15 cellular contexts compared by ENCODE assay signal in the genomic region with DNA sequence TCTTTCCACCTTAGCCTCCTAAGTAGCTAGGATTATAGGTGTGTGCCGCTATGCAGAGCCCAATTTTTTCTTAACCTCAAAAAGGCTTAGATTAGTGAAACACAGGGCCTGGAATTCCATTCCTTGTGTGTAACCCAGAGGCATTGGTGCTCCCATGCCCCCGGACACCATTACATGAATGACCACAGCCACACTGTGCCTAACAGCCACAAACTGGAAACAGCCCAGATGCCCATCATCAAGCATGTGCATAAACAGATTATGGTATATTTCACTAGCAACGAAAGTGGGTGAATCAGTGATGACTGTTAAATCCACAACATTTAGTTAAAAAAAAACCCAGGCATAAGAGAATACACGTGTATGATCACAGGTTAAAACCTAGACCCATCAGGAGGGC. TPM values are rescaled to one million over a fixed set of nuclear protein-coding genes. Genes with fewer than 3 reads are reported as not detected.
DNase-seq lines count a peak whose midpoint lies in the region; ATAC-seq and TF ChIP-seq lines count a peak whose summit lies in the region.
"Had no signal": no experiment of that assay in that cellular context is flagged by ENCODE, and none has a peak within 500 bp of the region (broad histone marks: within the 10 kb centered on the region; RNA-seq: fewer than 3 reads in every experiment).

No MANE protein-coding gene starts in this region.

- peak overlapping the region; percentile 55 for H3K27ac ChIP-seq in osteoblast (ENCODE audit: low read depth, low read length)
- no peak overlapping the region for H3K27ac ChIP-seq in foreskin keratinocyte
- H3K27ac ChIP-seq: Peyer's patch had no signal

- peak; percentile 39 for DNase-seq in EL
- DNase-seq in HS-5 (ENCODE audit: low read depth) = peak; percentile 48
- DNase-seq in astrocyte of the hippocampus (ENCODE audit: low read depth, low spot score) = peak; percentile 34
- DNase-seq in osteoblast (ENCODE audit: insufficient read length, low spot score, missing footprints) = no peak
- no peak for DNase-seq in foreskin keratinocyte
- DNase-seq in SK-N-DZ (ENCODE audit: low spot score) = no peak
- DNase-seq in WTC11 (ENCODE audit: low spot score) = no peak
- DNase-seq: BE2C; CD4-positive, alpha-beta memory T cell; KG1; NCI-H187 treated with DMSO at 0.1 percent for 48 hours; NCI-H774; Peyer's patch; SHP77 treated with DMSO at 0.1 percent for 48 hours had no signal

- no peak overlapping the region for H3K4me3 ChIP-seq in osteoblast (ENCODE audit: insufficient read depth, low read length)
- H3K4me3 ChIP-seq: Peyer's patch had no signal

- no peaks in the 10 kb centered on the region for H3K9me3 ChIP-seq in osteoblast (ENCODE audit: low read depth, low read length)
- H3K9me3 ChIP-seq: BE2C, Peyer's patch had no signal

- no peaks in the 10 kb centered on the region for H3K9me3 Mint-ChIP-seq in WTC11

- no peaks in the 10 kb centered on the region for H3K36me3 ChIP-seq in osteoblast (ENCODE audit: insufficient read depth, low read length)
- H3K36me3 ChIP-seq: BE2C, Peyer's patch had no signal

- no peaks in the 10 kb centered on the region for H3K79me2 ChIP-seq in osteoblast (ENCODE audit: insufficient read depth, low read length)

- POLR2A ChIA-PET in WTC11 (lab: Charles Lee) = interaction anchor here (0.5 kb wide), 1 partner anchor 128 kb away, joined by 3 read pairs; no protein-coding TSS in a partner anchor

- CTCF ChIA-PET in WTC11 (lab: Charles Lee) = interaction anchor here (0.6 to 3.1 kb wide), 4 partner anchors 14 to 71 kb away, joined by 3 to 13 read pairs (median 8); no protein-coding TSS in a partner anchor

- H3K36me3 Mint-ChIP-seq in WTC11 = no peaks in the 10 kb centered on the region
- H3K36me3 Mint-ChIP-seq: CD4-positive, alpha-beta memory T cell had no signal

- ATAC-seq in foreskin keratinocyte = no peak
- no peak for ATAC-seq in WTC11

- H3K27ac Mint-ChIP-seq in WTC11 = no peak overlapping the region
- H3K27ac Mint-ChIP-seq: CD4-positive, alpha-beta memory T cell had no signal

- H4K20me1 ChIP-seq in osteoblast (ENCODE audit: insufficient read depth, low read length) = no peaks in the 10 kb centered on the region

- TF ChIP-seq CTCF in osteoblast (IDR thresholded peaks at IDR 0.05; ENCODE audit: extremely low read depth, low read depth, low read length) = no peak
- no peak for TF ChIP-seq CTCF in foreskin keratinocyte (conservative IDR thresholded peaks at IDR 0.05)
- no peak for TF ChIP-seq CTCF in WTC11 (IDR thresholded peaks at IDR 0.05)

- H3K4me1 Mint-ChIP-seq in WTC11 = peaks cover 4% of the 10 kb centered on the region
- H3K4me1 Mint-ChIP-seq: CD4-positive, alpha-beta memory T cell had no signal

- peaks cover 6% of the 10 kb centered on the region for H3K27me3 Mint-ChIP-seq in WTC11 (ENCODE audit: low read depth)

- H2AFZ ChIP-seq in osteoblast (ENCODE audit: low read length) = no peak overlapping the region

- no peaks in the 10 kb centered on the region for H3K27me3 ChIP-seq in osteoblast (ENCODE audit: insufficient read depth, low read length)
- H3K27me3 ChIP-seq in foreskin keratinocyte = peaks cover 2% of the 10 kb centered on the region
- H3K27me3 ChIP-seq: BE2C, Peyer's patch had no signal

- H3K4me2 ChIP-seq in osteoblast (ENCODE audit: insufficient read depth, low read length) = peak overlapping the region; percentile 78

- no peak overlapping the region for H3K4me3 Mint-ChIP-seq in WTC11

- H3K4me1 ChIP-seq in osteoblast (ENCODE audit: insufficient read depth, low read length) (peaks cover 34% of the 10 kb centered on the region), foreskin keratinocyte (no peaks in the 10 kb centered on the region)
- H3K4me1 ChIP-seq: Peyer's patch had no signal

TF ChIP-seq in WTC11, 78 proteins besides CTCF, POLR2A, EP300 and RAD21:
- TF ChIP-seq ZNF416 (CRISPR knock-in tag; IDR thresholded peaks at IDR 0.05) = no peak
- no peak for TF ChIP-seq EMX1 (CRISPR knock-in tag; IDR thresholded peaks at IDR 0.05)
- no peak for TF ChIP-seq ZNF425 (CRISPR knock-in tag; conservative IDR thresholded peaks at IDR 0.05)
- TF ChIP-seq NR3C1 (CRISPR knock-in tag; conservative IDR thresholded peaks at IDR 0.05; ENCODE audit: low read depth) = no peak
- no peak for TF ChIP-seq ZSCAN18 (CRISPR knock-in tag; IDR thresholded peaks at IDR 0.05)
- no peak for TF ChIP-seq NR1H2 (CRISPR knock-in tag; IDR thresholded peaks at IDR 0.05)
- TF ChIP-seq JAZF1 (CRISPR knock-in tag; IDR thresholded peaks at IDR 0.05) = no peak
- no peak for TF ChIP-seq PREB (CRISPR knock-in tag; IDR thresholded peaks at IDR 0.05; ENCODE audit: borderline replicate concordance)
- no peak for TF ChIP-seq E2F4 (CRISPR knock-in tag; IDR thresholded peaks at IDR 0.05; ENCODE audit: borderline replicate concordance, low read depth)
TF ChIP-seq in WTC11: peak in this region for 0.

RNA-seq across cellular contexts. Expression of gene ADAM30, which starts 24.4 kb away (rescaled TPM):
- total RNA-seq in osteoblast = not detected in 2 replicates
- not detected in 2 replicates for total RNA-seq in foreskin keratinocyte
- polyA plus RNA-seq in foreskin keratinocyte = not detected in 2 replicates
- polyA plus RNA-seq in SK-N-DZ (2014; cell fraction: cytosol; rRNA removed) = not detected in 2 replicates
- polyA plus RNA-seq in SK-N-DZ (2014; cell fraction: nucleus; rRNA removed) = not detected in 2 replicates
- not detected in 3 replicates for total RNA-seq in WTC11 (2021)
- total RNA-seq: CD4-positive, alpha-beta memory T cell; NCI-H460; Peyer's patch had no signal
- polyA plus RNA-seq: CD4-positive, alpha-beta memory T cell had no signal

Comparison
In these comparisons a context has a peak if more than half of its experiments do, and no peak if none do; other contexts are left out.
1. DNase-seq: peak in EL (single experiment), HS-5 (single experiment) and astrocyte of the hippocampus (single experiment); none in osteoblast (single experiment), foreskin keratinocyte (0 of 2), SK-N-DZ (single experiment) and WTC11 (single experiment).